27 cellular contexts compared by ENCODE assay signal in the genomic region with DNA sequence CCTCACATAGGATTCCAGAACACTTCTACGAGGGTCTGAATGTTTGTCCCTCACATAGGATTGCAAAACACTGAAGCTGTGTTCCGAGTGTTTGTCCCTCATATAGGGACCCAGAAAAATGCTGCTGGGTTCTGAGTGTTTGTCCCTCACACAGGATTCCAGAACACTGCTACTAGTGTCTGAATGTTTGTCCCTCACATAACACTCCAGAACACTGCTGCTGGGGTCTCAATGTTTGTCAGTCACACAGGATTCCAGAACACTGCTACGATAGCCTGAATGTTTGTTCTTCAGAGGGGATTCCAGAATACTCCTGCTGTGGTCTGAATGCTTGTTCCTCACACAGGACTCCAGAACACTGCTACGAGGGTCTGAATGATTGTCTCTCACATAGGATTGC.
"Had no signal": no experiment of that assay in that cellular context is flagged by ENCODE, and none has a peak within 500 bp of the region (broad histone marks: within the 10 kb centered on the region; RNA-seq: fewer than 3 reads in every experiment).

No MANE protein-coding gene starts in this region.

- H3K27me3 ChIP-seq: ascending aorta, breast epithelium, cardiac muscle cell, esophagus squamous epithelium, gastroesophageal sphincter had no signal

- H3K4me1 ChIP-seq: ascending aorta, breast epithelium, esophagus squamous epithelium, gastroesophageal sphincter had no signal

- H3K36me3 ChIP-seq: ascending aorta, breast epithelium, cardiac muscle cell, esophagus squamous epithelium, gastroesophageal sphincter had no signal

- H3K27ac ChIP-seq: ascending aorta, breast epithelium, cardiac muscle cell, epithelial cell of prostate, esophagus squamous epithelium, gastroesophageal sphincter had no signal

- H3K4me3 ChIP-seq: ascending aorta, breast epithelium, cardiac muscle cell, esophagus squamous epithelium, gastroesophageal sphincter had no signal

- DNase-seq: activated CD4-positive, alpha-beta memory T cell treated with anti-CD3 and anti-CD28 coated beads for 36 hours; activated CD4-positive, alpha-beta T cell treated with anti-CD3 and anti-CD28 coated beads for 36 hours; activated CD4-positive, alpha-beta T cell treated with anti-CD3 and anti-CD28 coated beads, Interleukin-2, amount 10 ng/mL, durations not matched to agents 24 days and 14 days; activated CD4-positive, CD25-positive, alpha-beta regulatory T cell; activated CD4-positive, CD25-positive, alpha-beta regulatory T cell treated with anti-CD3 and anti-CD28 coated beads, Interleukin-2, amount 50 U/mL, for 72 hours; activated CD8-positive, alpha-beta memory T cell treated with anti-CD3 and anti-CD28 coated beads, Interleukin-2, amount 10 ng/mL, durations not matched to agents 7 days and 5 days; activated CD8-positive, alpha-beta memory T cell treated with anti-CD3 and anti-CD28 coated beads, Interleukin-2, amount 50 U/mL, for 4 hours; activated CD8-positive, alpha-beta T cell treated with anti-CD3 and anti-CD28 coated beads, Interleukin-2, amount 10 ng/mL, durations not matched to agents 7 days and 5 days; activated gamma-delta T cell; activated naive CD4-positive, alpha-beta T cell; activated naive CD4-positive, alpha-beta T cell treated with anti-CD3 and anti-CD28 coated beads, Interleukin-2, amount 10 ng/mL, durations not matched to agents 7 days and 5 days; activated naive CD8-positive, alpha-beta T cell treated with anti-CD3 and anti-CD28 coated beads, Interleukin-2, amount 10 ng/mL, durations not matched to agents 7 days and 5 days; activated T-cell treated with anti-CD3 and anti-CD28 coated beads, Interleukin-2, amount 50 U/mL, for 24 hours; activated T-cell treated with anti-CD3 and anti-CD28 coated beads, Interleukin-2, amount 50 U/mL, for 72 hours; cortex of kidney; dermis blood vessel endothelial cell; effector CD4-positive, alpha-beta T cell; esophagus squamous epithelium; foreskin melanocyte; T-helper 1 cell; T-helper 17 cell; T1000 had no signal
